ENCODE assay signal across 1 cellular context in the genomic region with DNA sequence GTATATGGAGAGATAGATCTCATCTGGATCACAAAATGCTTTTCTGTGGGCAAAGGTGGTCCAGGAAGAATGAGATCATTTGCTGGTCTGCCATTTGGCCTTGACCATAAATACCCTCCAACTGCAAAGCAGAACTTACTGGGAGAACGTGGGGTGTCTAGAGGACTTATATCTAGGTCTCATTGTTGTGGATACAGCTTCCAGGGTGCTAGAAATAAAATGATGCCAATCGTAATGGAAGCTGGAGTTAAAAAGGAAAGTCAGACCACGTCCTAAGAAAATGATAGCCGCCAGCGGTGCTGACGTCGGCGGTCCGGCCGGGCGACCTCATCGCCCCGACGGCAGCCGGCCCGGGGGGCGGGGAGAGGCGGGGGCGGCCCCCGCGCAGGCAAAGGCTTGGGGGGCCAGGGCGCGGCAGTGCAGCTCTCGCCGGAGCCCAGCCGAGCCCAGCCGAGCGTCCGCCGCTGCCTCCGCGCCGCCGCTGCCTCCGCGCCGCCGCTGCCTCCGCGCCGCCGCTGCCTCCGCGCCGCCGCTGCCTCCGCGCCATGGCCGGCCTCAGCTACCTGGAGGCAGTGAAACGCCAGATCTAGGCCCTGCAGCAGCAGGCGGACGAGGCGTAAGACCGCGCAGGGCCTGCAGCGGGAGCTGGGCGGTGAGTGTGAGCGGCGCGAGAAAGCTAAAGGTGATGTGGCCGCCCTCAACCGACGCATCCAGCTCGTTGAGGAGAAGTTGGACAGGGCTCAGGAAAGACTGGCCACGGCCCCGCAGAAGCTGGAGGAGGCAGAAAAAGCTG.
TF ChIP-seq lines count a peak whose summit lies in the region.

No MANE protein-coding gene starts in this region.

TF ChIP-seq in HepG2, 621 proteins besides CTCF, POLR2A, EP300 and RAD21 (continued from another document and continues in another):
- TF ChIP-seq, protein P1, sequence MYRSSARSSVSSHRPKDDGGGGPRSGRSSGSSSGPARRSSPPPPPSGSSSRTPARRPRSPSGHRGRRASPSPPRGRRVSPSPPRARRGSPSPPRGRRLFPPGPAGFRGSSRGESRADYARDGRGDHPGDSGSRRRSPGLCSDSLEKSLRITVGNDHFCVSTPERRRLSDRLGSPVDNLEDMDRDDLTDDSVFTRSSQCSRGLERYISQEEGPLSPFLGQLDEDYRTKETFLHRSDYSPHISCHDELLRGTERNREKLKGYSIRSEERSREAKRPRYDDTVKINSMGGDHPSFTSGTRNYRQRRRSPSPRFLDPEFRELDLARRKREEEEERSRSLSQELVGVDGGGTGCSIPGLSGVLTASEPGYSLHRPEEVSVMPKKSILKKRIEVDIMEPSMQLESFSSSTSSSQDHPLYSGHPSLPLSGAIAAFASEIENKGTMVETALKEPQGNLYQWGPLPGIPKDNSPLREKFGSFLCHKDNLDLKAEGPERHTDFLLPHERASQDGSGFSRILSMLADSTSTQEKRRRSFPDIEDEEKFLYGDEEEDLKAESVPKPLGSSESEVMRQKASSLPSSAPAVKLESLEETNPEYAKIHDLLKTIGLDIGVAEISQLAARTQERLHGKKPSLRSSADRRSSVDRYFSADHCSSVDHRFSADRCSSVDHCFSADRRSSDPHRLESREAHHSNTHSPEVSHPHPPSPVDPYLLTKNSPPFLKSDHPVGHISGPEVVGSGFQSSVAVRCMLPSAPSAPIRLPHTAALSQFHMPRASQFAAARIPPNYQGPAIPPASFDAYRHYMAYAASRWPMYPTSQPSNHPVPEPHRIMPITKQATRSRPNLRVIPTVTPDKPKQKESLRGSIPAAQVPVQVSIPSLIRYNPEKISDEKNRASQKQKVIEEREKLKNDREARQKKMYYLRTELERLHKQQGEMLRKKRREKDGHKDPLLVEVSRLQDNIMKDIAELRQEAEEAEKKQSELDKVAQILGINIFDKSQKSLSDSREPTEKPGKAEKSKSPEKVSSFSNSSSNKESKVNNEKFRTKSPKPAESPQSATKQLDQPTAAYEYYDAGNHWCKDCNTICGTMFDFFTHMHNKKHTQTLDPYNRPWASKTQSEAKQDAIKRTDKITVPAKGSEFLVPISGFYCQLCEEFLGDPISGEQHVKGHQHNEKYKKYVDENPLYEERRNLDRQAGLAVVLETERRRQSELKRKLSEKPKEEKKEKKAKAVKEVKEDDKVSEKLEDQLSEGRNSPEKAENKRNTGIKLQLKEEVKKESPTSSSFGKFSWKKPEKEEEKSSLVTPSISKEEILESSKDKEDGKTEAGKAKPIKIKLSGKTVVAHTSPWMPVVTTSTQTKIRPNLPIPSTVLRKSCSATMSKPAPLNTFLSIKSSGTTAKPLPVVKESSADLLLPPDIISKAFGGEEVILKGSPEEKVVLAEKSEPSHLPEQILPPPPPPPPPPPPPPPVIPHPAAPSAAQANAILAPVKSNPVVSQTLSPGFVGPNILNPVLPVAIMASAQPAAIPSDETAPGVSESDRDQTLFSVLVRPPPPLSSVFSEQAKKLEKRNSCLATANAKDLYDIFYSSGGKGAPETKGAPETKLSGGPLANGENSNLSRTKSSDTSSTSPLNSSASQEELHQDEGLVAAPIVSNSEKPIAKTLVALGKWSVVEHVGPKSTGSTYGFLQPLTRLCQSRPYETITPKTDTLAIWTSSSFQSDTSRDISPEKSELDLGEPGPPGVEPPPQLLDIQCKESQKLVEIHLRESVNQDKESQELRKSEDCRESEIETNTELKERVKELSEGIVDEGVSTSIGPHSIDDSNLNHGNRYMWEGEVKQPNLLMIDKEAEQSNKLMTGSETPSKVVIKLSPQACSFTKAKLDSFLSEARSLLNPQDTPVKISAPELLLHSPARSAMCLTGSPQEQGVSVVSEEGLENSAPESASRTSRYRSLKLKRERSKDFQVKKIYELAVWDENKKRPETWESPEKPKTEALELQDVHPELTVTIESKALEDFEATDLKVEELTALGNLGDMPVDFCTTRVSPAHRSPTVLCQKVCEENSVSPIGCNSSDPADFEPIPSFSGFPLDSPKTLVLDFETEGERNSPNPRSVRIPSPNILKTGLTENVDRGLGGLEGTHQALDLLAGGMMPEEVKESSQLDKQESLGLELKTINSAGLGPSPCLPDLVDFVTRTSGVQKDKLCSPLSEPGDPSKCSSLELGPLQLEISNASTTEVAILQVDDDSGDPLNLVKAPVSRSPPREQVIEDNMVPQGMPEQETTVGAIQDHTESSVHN (CRISPR knock-in tag; IDR thresholded peaks at IDR 0.05), result no peak
- TF ChIP-seq FOSL1 (CRISPR knock-in tag; IDR thresholded peaks at IDR 0.05; ENCODE audit: borderline replicate concordance), result no peak
- TF ChIP-seq, protein P2, sequence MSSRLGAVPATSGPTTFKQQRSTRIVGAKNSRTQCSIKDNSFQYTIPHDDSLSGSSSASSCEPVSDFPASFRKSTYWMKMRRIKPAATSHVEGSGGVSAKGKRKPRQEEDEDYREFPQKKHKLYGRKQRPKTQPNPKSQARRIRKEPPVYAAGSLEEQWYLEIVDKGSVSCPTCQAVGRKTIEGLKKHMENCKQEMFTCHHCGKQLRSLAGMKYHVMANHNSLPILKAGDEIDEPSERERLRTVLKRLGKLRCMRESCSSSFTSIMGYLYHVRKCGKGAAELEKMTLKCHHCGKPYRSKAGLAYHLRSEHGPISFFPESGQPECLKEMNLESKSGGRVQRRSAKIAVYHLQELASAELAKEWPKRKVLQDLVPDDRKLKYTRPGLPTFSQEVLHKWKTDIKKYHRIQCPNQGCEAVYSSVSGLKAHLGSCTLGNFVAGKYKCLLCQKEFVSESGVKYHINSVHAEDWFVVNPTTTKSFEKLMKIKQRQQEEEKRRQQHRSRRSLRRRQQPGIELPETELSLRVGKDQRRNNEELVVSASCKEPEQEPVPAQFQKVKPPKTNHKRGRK (CRISPR knock-in tag; IDR thresholded peaks at IDR 0.05), result no peak
- no peak for TF ChIP-seq NFYB (CRISPR knock-in tag; IDR thresholded peaks at IDR 0.05)
- TF ChIP-seq ZNF496 (CRISPR knock-in tag; IDR thresholded peaks at IDR 0.05; ENCODE audit: insufficient replicate concordance), result no peak
- TF ChIP-seq ZFP82 (CRISPR knock-in tag; IDR thresholded peaks at IDR 0.05; ENCODE audit: borderline replicate concordance), result no peak
- no peak; the same call in 1 of the 2 replicates for TF ChIP-seq ZNF841 (CRISPR knock-in tag; IDR thresholded peaks at IDR 0.05; ENCODE audit: borderline replicate concordance)
- TF ChIP-seq ZSCAN21 (CRISPR knock-in tag; IDR thresholded peaks at IDR 0.05; ENCODE audit: borderline replicate concordance), result 0 out of 2 replicates have a peak, but pooled peaks have one; percentile 40
- no peak for TF ChIP-seq ZNF646 (CRISPR knock-in tag; IDR thresholded peaks at IDR 0.05)
- TF ChIP-seq, protein P3, sequence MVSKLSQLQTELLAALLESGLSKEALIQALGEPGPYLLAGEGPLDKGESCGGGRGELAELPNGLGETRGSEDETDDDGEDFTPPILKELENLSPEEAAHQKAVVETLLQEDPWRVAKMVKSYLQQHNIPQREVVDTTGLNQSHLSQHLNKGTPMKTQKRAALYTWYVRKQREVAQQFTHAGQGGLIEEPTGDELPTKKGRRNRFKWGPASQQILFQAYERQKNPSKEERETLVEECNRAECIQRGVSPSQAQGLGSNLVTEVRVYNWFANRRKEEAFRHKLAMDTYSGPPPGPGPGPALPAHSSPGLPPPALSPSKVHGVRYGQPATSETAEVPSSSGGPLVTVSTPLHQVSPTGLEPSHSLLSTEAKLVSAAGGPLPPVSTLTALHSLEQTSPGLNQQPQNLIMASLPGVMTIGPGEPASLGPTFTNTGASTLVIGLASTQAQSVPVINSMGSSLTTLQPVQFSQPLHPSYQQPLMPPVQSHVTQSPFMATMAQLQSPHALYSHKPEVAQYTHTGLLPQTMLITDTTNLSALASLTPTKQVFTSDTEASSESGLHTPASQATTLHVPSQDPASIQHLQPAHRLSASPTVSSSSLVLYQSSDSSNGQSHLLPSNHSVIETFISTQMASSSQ (IDR thresholded peaks at IDR 0.05; ENCODE audit: low read depth), result no peak
- TF ChIP-seq, protein P3 (CRISPR knock-in tag; IDR thresholded peaks at IDR 0.05; ENCODE audit: borderline replicate concordance), result no peak
- TF ChIP-seq ZBTB42 (CRISPR knock-in tag; IDR thresholded peaks at IDR 0.05), result no peak
- no peak for TF ChIP-seq TCF7 (IDR thresholded peaks at IDR 0.05; ENCODE audit: low read depth)
- TF ChIP-seq, protein P4, sequence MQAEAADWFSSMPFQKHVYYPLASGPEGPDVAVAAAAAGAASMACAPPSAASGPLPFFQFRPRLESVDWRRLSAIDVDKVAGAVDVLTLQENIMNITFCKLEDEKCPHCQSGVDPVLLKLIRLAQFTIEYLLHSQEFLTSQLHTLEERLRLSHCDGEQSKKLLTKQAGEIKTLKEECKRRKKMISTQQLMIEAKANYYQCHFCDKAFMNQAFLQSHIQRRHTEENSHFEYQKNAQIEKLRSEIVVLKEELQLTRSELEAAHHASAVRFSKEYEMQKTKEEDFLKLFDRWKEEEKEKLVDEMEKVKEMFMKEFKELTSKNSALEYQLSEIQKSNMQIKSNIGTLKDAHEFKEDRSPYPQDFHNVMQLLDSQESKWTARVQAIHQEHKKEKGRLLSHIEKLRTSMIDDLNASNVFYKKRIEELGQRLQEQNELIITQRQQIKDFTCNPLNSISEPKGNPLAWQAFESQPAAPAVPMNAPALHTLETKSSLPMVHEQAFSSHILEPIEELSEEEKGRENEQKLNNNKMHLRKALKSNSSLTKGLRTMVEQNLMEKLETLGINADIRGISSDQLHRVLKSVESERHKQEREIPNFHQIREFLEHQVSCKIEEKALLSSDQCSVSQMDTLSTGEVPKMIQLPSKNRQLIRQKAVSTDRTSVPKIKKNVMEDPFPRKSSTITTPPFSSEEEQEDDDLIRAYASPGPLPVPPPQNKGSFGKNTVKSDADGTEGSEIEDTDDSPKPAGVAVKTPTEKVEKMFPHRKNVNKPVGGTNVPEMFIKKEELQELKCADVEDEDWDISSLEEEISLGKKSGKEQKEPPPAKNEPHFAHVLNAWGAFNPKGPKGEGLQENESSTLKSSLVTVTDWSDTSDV (CRISPR knock-in tag; IDR thresholded peaks at IDR 0.05), result 0 out of 2 replicates have a peak, but pooled peaks have one; percentile 63
- TF ChIP-seq CHD2 (IDR thresholded peaks at IDR 0.05; ENCODE audit: low read depth, low read length), result no peak
- TF ChIP-seq TEAD2 (CRISPR knock-in tag; IDR thresholded peaks at IDR 0.05), result no peak
- no peak for TF ChIP-seq ZNF333 (CRISPR knock-in tag; IDR thresholded peaks at IDR 0.05; ENCODE audit: borderline replicate concordance)
- TF ChIP-seq FIP1L1 (IDR thresholded peaks at IDR 0.05; ENCODE audit: borderline replicate concordance, insufficient read depth, low read depth, low read length), result no peak
- no peak for TF ChIP-seq DMAP1 (CRISPR knock-in tag; IDR thresholded peaks at IDR 0.05)
- TF ChIP-seq ZNF816 (CRISPR knock-in tag; IDR thresholded peaks at IDR 0.05; ENCODE audit: borderline replicate concordance), result no peak
